Comparison of ENCODE assay signal across 2 cellular contexts in the genomic region with DNA sequence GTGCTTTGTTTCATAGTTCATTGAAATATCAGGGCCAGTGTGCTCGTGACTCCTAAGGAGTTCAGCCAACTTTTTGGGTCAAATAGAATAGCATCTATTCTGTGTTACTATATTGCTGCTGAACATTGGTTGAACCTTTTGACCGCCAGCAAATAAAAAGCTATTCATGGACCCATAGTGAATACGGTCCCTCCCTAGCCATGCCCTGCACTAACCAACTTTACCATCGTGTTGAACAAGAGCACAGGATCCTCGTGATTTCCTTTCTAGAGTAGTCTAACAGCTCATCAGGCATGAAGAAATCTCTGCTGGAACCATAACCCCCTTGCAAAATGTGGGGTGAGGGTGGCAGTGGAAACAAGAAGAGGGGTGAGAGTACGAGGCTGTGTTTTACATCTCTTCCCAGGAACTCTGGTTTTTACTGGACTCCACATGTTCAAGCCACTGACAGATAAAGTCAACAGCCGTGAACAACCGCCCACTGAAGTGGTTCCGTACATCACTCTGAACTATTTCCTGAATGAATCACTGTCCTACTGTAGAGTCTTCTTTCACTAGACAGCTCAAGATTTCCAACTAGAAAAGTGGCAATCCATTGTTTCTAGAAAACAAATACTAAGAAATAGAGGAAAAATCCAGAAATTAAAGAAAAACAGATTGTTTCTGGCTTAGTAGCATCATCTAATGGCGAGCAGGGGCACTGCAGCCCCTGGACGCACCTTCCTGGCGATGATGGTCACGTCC.
TF ChIP-seq lines count a peak whose summit lies in the region.

No MANE protein-coding gene starts in this region.

TF ChIP-seq in GM12878, 131 proteins besides CTCF, POLR2A, EP300 and RAD21 (continued from another document):
- TF ChIP-seq, protein P1, sequence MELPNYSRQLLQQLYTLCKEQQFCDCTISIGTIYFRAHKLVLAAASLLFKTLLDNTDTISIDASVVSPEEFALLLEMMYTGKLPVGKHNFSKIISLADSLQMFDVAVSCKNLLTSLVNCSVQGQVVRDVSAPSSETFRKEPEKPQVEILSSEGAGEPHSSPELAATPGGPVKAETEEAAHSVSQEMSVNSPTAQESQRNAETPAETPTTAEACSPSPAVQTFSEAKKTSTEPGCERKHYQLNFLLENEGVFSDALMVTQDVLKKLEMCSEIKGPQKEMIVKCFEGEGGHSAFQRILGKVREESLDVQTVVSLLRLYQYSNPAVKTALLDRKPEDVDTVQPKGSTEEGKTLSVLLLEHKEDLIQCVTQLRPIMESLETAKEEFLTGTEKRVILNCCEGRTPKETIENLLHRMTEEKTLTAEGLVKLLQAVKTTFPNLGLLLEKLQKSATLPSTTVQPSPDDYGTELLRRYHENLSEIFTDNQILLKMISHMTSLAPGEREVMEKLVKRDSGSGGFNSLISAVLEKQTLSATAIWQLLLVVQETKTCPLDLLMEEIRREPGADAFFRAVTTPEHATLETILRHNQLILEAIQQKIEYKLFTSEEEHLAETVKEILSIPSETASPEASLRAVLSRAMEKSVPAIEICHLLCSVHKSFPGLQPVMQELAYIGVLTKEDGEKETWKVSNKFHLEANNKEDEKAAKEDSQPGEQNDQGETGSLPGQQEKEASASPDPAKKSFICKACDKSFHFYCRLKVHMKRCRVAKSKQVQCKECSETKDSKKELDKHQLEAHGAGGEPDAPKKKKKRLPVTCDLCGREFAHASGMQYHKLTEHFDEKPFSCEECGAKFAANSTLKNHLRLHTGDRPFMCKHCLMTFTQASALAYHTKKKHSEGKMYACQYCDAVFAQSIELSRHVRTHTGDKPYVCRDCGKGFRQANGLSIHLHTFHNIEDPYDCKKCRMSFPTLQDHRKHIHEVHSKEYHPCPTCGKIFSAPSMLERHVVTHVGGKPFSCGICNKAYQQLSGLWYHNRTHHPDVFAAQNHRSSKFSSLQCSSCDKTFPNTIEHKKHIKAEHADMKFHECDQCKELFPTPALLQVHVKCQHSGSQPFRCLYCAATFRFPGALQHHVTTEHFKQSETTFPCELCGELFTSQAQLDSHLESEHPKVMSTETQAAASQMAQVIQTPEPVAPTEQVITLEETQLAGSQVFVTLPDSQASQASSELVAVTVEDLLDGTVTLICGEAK (IDR thresholded peaks at IDR 0.05; ENCODE audit: borderline replicate concordance): no peak
- TF ChIP-seq SREBF1 (IDR thresholded peaks at IDR 0.05; ENCODE audit: low read length) (no peak), CBX3 (IDR thresholded peaks at IDR 0.05; ENCODE audit: borderline replicate concordance, low read depth) (no peak), SMC3 (IDR thresholded peaks at IDR 0.05; ENCODE audit: borderline replicate concordance, low read length) (peak; percentile 48), SIN3A (IDR thresholded peaks at IDR 0.05; ENCODE audit: low read depth, low read length) (no peak), ZNF24 (IDR thresholded peaks at IDR 0.05) (no peak), POU2F2 (IDR thresholded peaks at IDR 0.05; ENCODE audit: borderline replicate concordance, low read depth, low read length) (no peak), JUND (IDR thresholded peaks at IDR 0.05; ENCODE audit: low read depth, low read length) (no peak), RUNX3 (IDR thresholded peaks at IDR 0.05; ENCODE audit: low read length) (peak; percentile 29; the same call in 1 of the 2 replicates), CEBPB (IDR thresholded peaks at IDR 0.05; ENCODE audit: borderline replicate concordance in 1 of 2, low read depth in 2 of 2, low read length in 2 of 2) (no peak), CREM (IDR thresholded peaks at IDR 0.05; ENCODE audit: low read depth) (no peak), IRF4 (IDR thresholded peaks at IDR 0.05; ENCODE audit: low read depth, low read length) (no peak), ZNF207 (IDR thresholded peaks at IDR 0.05; ENCODE audit: borderline replicate concordance) (no peak)
- TF ChIP-seq, protein P2, sequence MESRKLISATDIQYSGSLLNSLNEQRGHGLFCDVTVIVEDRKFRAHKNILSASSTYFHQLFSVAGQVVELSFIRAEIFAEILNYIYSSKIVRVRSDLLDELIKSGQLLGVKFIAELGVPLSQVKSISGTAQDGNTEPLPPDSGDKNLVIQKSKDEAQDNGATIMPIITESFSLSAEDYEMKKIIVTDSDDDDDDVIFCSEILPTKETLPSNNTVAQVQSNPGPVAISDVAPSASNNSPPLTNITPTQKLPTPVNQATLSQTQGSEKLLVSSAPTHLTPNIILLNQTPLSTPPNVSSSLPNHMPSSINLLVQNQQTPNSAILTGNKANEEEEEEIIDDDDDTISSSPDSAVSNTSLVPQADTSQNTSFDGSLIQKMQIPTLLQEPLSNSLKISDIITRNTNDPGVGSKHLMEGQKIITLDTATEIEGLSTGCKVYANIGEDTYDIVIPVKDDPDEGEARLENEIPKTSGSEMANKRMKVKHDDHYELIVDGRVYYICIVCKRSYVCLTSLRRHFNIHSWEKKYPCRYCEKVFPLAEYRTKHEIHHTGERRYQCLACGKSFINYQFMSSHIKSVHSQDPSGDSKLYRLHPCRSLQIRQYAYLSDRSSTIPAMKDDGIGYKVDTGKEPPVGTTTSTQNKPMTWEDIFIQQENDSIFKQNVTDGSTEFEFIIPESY (IDR thresholded peaks at IDR 0.05): no peak
- TF ChIP-seq, protein P3, sequence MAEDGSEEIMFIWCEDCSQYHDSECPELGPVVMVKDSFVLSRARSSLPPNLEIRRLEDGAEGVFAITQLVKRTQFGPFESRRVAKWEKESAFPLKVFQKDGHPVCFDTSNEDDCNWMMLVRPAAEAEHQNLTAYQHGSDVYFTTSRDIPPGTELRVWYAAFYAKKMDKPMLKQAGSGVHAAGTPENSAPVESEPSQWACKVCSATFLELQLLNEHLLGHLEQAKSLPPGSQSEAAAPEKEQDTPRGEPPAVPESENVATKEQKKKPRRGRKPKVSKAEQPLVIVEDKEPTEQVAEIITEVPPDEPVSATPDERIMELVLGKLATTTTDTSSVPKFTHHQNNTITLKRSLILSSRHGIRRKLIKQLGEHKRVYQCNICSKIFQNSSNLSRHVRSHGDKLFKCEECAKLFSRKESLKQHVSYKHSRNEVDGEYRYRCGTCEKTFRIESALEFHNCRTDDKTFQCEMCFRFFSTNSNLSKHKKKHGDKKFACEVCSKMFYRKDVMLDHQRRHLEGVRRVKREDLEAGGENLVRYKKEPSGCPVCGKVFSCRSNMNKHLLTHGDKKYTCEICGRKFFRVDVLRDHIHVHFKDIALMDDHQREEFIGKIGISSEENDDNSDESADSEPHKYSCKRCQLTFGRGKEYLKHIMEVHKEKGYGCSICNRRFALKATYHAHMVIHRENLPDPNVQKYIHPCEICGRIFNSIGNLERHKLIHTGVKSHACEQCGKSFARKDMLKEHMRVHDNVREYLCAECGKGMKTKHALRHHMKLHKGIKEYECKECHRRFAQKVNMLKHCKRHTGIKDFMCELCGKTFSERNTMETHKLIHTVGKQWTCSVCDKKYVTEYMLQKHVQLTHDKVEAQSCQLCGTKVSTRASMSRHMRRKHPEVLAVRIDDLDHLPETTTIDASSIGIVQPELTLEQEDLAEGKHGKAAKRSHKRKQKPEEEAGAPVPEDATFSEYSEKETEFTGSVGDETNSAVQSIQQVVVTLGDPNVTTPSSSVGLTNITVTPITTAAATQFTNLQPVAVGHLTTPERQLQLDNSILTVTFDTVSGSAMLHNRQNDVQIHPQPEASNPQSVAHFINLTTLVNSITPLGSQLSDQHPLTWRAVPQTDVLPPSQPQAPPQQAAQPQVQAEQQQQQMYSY (CRISPR knock-in tag; IDR thresholded peaks at IDR 0.05): no peak

TF ChIP-seq in HepG2, 621 proteins besides CTCF, POLR2A, EP300 and RAD21 (continued from another document):
- TF ChIP-seq ZNF629 (CRISPR knock-in tag; conservative IDR thresholded peaks at IDR 0.05): no peak
